Comparison of ENCODE assay signal across 1 cellular context in the genomic region with DNA sequence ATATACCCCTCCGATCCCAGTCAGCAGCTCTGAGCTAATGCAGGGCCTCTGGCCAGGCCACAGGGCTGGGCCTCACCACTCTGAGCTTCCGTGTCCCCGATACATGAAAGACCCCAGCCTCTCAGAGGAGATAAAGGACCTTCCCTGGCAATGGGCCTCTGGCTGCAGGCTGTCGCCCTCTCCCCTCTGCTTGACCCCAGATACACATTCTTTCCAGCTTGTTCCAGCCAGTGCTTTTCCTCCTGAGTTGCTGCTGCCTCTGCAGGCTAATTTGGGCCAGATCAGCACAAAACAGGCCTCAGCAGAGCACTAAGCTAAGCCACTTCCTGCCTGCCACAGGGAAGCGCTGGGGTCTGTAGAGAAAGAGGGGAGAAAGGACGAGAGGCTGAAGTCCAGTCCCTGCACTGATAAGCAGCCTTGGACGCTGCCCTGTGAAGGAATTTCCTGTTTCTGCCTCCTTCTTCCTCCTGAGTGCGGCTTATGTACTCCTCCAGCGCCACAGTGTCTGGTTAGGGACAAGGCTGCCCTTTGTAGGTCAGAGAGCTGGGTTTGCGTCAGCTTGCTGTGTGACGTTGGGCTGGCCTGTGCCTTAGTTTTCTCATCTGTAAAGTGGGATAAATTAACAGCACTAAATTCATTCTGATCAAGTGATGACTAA.
TF ChIP-seq lines count a peak whose summit lies in the region.

No MANE protein-coding gene starts in this region.

TF ChIP-seq in HepG2, 621 proteins besides CTCF, POLR2A, EP300 and RAD21 (continued from another document and continues in another):
- TF ChIP-seq ZNF232 (CRISPR knock-in tag; IDR thresholded peaks at IDR 0.05; ENCODE audit: borderline replicate concordance) (peak; percentile 76; the same call in 1 of the 2 replicates), NR3C1 (CRISPR knock-in tag; IDR thresholded peaks at IDR 0.05) (no peak), KLF6 (CRISPR knock-in tag; IDR thresholded peaks at IDR 0.05) (peak; percentile 35; the same call in 1 of the 2 replicates), ZNF879 (CRISPR knock-in tag; IDR thresholded peaks at IDR 0.05) (no peak), TARDBP (CRISPR knock-in tag; IDR thresholded peaks at IDR 0.05) (peak; percentile 98), ZBTB42 (CRISPR knock-in tag; IDR thresholded peaks at IDR 0.05) (no peak), HNRNPK (IDR thresholded peaks at IDR 0.05; ENCODE audit: low read depth, low read length, poor library complexity, severe bottlenecking) (no peak), ZSCAN9 (CRISPR knock-in tag; IDR thresholded peaks at IDR 0.05; ENCODE audit: borderline replicate concordance) (peak; percentile 68; the same call in 1 of the 2 replicates), ZNF557 (CRISPR knock-in tag; IDR thresholded peaks at IDR 0.05) (no peak), HNF4A (CRISPR knock-in tag; IDR thresholded peaks at IDR 0.05) (peak; percentile 98), NCOA1 (CRISPR knock-in tag; IDR thresholded peaks at IDR 0.05) (no peak), ZNF792 (CRISPR knock-in tag; IDR thresholded peaks at IDR 0.05) (no peak; the same call in 1 of the 2 replicates), GATAD1 (CRISPR knock-in tag; IDR thresholded peaks at IDR 0.05) (peak; percentile 61; the same call in 1 of the 2 replicates), FOXK1 (CRISPR knock-in tag; IDR thresholded peaks at IDR 0.05; ENCODE audit: borderline replicate concordance, low read depth) (peak; percentile 37; the same call in 1 of the 2 replicates), PRPF4 (IDR thresholded peaks at IDR 0.05; ENCODE audit: low read depth, low read length, poor library complexity, severe bottlenecking) (no peak), CBX2 (IDR thresholded peaks at IDR 0.05; ENCODE audit: low read depth, low read length) (no peak), CBX2 (CRISPR knock-in tag; IDR thresholded peaks at IDR 0.05; ENCODE audit: low read depth) (no peak), ZNF329 (CRISPR knock-in tag; IDR thresholded peaks at IDR 0.05; ENCODE audit: low read depth) (no peak), ZNF441 (CRISPR knock-in tag; IDR thresholded peaks at IDR 0.05; ENCODE audit: borderline replicate concordance) (no peak), HOXA3 (CRISPR knock-in tag; IDR thresholded peaks at IDR 0.05) (peak; percentile 92), ZNF136 (CRISPR knock-in tag; IDR thresholded peaks at IDR 0.05; ENCODE audit: low read depth) (peak; percentile 71), POLR2AphosphoS5 (IDR thresholded peaks at IDR 0.05; ENCODE audit: low read depth, low read length) (peak; percentile 59; the same call in 1 of the 2 replicates), HNF4G (IDR thresholded peaks at IDR 0.05; ENCODE audit: borderline replicate concordance, low read depth, low read length) (peak; percentile 94), HNF4G (CRISPR knock-in tag; IDR thresholded peaks at IDR 0.05; ENCODE audit: borderline replicate concordance, low read depth) (peak; percentile 98; the same call in 1 of the 2 replicates), GPN1 (CRISPR knock-in tag; IDR thresholded peaks at IDR 0.05; ENCODE audit: borderline replicate concordance) (no peak), RARG (CRISPR knock-in tag; IDR thresholded peaks at IDR 0.05; ENCODE audit: low read depth) (no peak), HOXA5 (CRISPR knock-in tag; IDR thresholded peaks at IDR 0.05) (no peak)
- TF ChIP-seq, protein P1, sequence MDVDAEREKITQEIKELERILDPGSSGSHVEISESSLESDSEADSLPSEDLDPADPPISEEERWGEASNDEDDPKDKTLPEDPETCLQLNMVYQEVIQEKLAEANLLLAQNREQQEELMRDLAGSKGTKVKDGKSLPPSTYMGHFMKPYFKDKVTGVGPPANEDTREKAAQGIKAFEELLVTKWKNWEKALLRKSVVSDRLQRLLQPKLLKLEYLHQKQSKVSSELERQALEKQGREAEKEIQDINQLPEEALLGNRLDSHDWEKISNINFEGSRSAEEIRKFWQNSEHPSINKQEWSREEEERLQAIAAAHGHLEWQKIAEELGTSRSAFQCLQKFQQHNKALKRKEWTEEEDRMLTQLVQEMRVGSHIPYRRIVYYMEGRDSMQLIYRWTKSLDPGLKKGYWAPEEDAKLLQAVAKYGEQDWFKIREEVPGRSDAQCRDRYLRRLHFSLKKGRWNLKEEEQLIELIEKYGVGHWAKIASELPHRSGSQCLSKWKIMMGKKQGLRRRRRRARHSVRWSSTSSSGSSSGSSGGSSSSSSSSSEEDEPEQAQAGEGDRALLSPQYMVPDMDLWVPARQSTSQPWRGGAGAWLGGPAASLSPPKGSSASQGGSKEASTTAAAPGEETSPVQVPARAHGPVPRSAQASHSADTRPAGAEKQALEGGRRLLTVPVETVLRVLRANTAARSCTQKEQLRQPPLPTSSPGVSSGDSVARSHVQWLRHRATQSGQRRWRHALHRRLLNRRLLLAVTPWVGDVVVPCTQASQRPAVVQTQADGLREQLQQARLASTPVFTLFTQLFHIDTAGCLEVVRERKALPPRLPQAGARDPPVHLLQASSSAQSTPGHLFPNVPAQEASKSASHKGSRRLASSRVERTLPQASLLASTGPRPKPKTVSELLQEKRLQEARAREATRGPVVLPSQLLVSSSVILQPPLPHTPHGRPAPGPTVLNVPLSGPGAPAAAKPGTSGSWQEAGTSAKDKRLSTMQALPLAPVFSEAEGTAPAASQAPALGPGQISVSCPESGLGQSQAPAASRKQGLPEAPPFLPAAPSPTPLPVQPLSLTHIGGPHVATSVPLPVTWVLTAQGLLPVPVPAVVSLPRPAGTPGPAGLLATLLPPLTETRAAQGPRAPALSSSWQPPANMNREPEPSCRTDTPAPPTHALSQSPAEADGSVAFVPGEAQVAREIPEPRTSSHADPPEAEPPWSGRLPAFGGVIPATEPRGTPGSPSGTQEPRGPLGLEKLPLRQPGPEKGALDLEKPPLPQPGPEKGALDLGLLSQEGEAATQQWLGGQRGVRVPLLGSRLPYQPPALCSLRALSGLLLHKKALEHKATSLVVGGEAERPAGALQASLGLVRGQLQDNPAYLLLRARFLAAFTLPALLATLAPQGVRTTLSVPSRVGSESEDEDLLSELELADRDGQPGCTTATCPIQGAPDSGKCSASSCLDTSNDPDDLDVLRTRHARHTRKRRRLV (CRISPR knock-in tag; IDR thresholded peaks at IDR 0.05) = no peak
- TF ChIP-seq, protein P2, sequence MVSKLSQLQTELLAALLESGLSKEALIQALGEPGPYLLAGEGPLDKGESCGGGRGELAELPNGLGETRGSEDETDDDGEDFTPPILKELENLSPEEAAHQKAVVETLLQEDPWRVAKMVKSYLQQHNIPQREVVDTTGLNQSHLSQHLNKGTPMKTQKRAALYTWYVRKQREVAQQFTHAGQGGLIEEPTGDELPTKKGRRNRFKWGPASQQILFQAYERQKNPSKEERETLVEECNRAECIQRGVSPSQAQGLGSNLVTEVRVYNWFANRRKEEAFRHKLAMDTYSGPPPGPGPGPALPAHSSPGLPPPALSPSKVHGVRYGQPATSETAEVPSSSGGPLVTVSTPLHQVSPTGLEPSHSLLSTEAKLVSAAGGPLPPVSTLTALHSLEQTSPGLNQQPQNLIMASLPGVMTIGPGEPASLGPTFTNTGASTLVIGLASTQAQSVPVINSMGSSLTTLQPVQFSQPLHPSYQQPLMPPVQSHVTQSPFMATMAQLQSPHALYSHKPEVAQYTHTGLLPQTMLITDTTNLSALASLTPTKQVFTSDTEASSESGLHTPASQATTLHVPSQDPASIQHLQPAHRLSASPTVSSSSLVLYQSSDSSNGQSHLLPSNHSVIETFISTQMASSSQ (IDR thresholded peaks at IDR 0.05; ENCODE audit: low read depth) = 0 out of 2 replicates have a peak, but pooled peaks have one; percentile 28
- TF ChIP-seq, protein P2 (CRISPR knock-in tag; IDR thresholded peaks at IDR 0.05; ENCODE audit: borderline replicate concordance) = peak; percentile 48; the same call in 1 of the 2 replicates
- TF ChIP-seq, protein P3, sequence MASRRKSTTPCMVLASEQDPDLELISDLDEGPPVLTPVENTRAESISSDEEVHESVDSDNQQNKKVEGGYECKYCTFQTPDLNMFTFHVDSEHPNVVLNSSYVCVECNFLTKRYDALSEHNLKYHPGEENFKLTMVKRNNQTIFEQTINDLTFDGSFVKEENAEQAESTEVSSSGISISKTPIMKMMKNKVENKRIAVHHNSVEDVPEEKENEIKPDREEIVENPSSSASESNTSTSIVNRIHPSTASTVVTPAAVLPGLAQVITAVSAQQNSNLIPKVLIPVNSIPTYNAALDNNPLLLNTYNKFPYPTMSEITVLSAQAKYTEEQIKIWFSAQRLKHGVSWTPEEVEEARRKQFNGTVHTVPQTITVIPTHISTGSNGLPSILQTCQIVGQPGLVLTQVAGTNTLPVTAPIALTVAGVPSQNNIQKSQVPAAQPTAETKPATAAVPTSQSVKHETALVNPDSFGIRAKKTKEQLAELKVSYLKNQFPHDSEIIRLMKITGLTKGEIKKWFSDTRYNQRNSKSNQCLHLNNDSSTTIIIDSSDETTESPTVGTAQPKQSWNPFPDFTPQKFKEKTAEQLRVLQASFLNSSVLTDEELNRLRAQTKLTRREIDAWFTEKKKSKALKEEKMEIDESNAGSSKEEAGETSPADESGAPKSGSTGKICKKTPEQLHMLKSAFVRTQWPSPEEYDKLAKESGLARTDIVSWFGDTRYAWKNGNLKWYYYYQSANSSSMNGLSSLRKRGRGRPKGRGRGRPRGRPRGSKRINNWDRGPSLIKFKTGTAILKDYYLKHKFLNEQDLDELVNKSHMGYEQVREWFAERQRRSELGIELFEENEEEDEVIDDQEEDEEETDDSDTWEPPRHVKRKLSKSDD (CRISPR knock-in tag; IDR thresholded peaks at IDR 0.05; ENCODE audit: low read depth) = peak; percentile 38; the same call in 1 of the 2 replicates
- TF ChIP-seq, protein P4, sequence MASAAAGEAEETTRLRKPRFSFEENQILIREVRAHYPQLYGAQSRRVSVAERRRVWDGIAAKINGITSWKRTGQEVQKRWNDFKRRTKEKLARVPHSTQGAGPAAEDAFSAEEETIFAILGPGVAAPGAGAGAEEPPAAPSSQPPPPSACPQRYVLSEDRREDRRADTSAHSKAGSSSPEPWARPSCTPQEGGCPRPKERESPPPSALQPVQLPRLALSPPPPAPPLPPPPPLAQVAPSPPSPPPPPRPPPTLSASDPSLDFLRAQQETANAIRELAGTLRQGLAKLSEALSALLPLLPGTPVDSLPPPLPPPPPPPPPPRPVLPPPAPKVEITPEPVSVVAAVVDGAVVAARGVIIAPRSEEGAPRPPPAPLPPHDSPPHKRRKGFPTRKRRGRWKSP (CRISPR knock-in tag; IDR thresholded peaks at IDR 0.05) = 0 out of 2 replicates have a peak, but pooled peaks have one; percentile 39
- TF ChIP-seq, protein P5, sequence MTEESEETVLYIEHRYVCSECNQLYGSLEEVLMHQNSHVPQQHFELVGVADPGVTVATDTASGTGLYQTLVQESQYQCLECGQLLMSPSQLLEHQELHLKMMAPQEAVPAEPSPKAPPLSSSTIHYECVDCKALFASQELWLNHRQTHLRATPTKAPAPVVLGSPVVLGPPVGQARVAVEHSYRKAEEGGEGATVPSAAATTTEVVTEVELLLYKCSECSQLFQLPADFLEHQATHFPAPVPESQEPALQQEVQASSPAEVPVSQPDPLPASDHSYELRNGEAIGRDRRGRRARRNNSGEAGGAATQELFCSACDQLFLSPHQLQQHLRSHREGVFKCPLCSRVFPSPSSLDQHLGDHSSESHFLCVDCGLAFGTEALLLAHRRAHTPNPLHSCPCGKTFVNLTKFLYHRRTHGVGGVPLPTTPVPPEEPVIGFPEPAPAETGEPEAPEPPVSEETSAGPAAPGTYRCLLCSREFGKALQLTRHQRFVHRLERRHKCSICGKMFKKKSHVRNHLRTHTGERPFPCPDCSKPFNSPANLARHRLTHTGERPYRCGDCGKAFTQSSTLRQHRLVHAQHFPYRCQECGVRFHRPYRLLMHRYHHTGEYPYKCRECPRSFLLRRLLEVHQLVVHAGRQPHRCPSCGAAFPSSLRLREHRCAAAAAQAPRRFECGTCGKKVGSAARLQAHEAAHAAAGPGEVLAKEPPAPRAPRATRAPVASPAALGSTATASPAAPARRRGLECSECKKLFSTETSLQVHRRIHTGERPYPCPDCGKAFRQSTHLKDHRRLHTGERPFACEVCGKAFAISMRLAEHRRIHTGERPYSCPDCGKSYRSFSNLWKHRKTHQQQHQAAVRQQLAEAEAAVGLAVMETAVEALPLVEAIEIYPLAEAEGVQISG (CRISPR knock-in tag; IDR thresholded peaks at IDR 0.05) = peak; percentile 80; the same call in 1 of the 2 replicates
- TF ChIP-seq, protein P6, sequence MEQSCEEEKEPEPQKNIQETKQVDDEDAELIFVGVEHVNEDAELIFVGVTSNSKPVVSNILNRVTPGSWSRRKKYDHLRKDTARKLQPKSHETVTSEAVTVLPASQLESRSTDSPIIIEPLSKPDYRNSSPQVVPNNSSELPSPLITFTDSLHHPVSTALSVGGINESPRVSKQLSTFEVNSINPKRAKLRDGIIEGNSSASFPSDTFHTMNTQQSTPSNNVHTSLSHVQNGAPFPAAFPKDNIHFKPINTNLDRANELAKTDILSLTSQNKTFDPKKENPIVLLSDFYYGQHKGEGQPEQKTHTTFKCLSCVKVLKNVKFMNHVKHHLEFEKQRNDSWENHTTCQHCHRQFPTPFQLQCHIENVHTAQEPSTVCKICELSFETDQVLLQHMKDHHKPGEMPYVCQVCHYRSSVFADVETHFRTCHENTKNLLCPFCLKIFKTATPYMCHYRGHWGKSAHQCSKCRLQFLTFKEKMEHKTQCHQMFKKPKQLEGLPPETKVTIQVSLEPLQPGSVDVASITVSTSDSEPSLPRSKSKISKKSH (CRISPR knock-in tag; IDR thresholded peaks at IDR 0.05; ENCODE audit: borderline replicate concordance) = no peak
- TF ChIP-seq, protein P7, sequence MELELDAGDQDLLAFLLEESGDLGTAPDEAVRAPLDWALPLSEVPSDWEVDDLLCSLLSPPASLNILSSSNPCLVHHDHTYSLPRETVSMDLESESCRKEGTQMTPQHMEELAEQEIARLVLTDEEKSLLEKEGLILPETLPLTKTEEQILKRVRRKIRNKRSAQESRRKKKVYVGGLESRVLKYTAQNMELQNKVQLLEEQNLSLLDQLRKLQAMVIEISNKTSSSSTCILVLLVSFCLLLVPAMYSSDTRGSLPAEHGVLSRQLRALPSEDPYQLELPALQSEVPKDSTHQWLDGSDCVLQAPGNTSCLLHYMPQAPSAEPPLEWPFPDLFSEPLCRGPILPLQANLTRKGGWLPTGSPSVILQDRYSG (CRISPR knock-in tag; IDR thresholded peaks at IDR 0.05) = no peak
- TF ChIP-seq, protein P8, sequence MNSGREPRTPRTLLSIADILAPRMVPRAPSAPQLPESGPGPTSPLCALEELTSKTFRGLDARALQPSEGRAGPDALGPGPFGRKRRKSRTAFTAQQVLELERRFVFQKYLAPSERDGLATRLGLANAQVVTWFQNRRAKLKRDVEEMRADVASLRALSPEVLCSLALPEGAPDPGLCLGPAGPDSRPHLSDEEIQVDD (CRISPR knock-in tag; IDR thresholded peaks at IDR 0.05; ENCODE audit: borderline replicate concordance) = no peak
